14 cellular contexts compared by ENCODE assay signal in genomic region chr10:131748831-131749766, GRCh38.
DNase-seq lines count a peak whose midpoint lies in the region; ATAC-seq and TF ChIP-seq lines count a peak whose summit lies in the region.
"Had no signal": no experiment of that assay in that cellular context is flagged by ENCODE, and none has a peak within 500 bp of the region (broad histone marks: within the 10 kb centered on the region; RNA-seq: fewer than 3 reads in every experiment).

No MANE protein-coding gene starts in this region.

- peaks cover 25% of the 10 kb centered on the region for H3K27me3 Mint-ChIP-seq in Calu3 (ENCODE audit: unreplicated experiment)
- H3K27me3 Mint-ChIP-seq in endothelial cell (ENCODE audit: unreplicated experiment): peaks cover 19% of the 10 kb centered on the region
- H3K27me3 Mint-ChIP-seq in neural progenitor cell (ENCODE audit: insufficient read depth, low read depth): peaks cover 29% of the 10 kb centered on the region
- peaks cover 16% of the 10 kb centered on the region for H3K27me3 Mint-ChIP-seq in activated CD8-positive, alpha-beta T cell treated with anti-CD3 and anti-CD28 coated beads for 36 hours

- H2AFZ ChIP-seq in neural progenitor cell (replicated peaks): no peak overlapping the region

- no peaks in the 10 kb centered on the region for H3F3A ChIP-seq in neural progenitor cell (ENCODE audit: low read depth)

- H3K4me2 ChIP-seq in neural progenitor cell: peak overlapping the region; percentile 31

- H3K4me3 ChIP-seq in neural progenitor cell: no peak overlapping the region

- H3K4me3 Mint-ChIP-seq in Calu3 (ENCODE audit: low read depth, unreplicated experiment) (peak overlapping the region; percentile 1), endothelial cell (ENCODE audit: unreplicated experiment) (peak overlapping the region; percentile 3), neural progenitor cell (peak overlapping the region; percentile 62)
- no peak overlapping the region for H3K4me3 Mint-ChIP-seq in activated CD8-positive, alpha-beta T cell treated with anti-CD3 and anti-CD28 coated beads for 36 hours

- no peak overlapping the region for H3K27ac Mint-ChIP-seq in Calu3 (ENCODE audit: unreplicated experiment)
- no peak overlapping the region for H3K27ac Mint-ChIP-seq in endothelial cell (ENCODE audit: unreplicated experiment)
- H3K27ac Mint-ChIP-seq in neural progenitor cell: peak overlapping the region; percentile 97
- H3K27ac Mint-ChIP-seq in activated CD8-positive, alpha-beta T cell treated with anti-CD3 and anti-CD28 coated beads for 36 hours: no peak overlapping the region

- H3K9me3 Mint-ChIP-seq in Calu3 (ENCODE audit: low read depth, unreplicated experiment): no peaks in the 10 kb centered on the region
- H3K9me3 Mint-ChIP-seq in endothelial cell (ENCODE audit: unreplicated experiment): no peaks in the 10 kb centered on the region
- peaks cover 5% of the 10 kb centered on the region for H3K9me3 Mint-ChIP-seq in neural progenitor cell
- no peaks in the 10 kb centered on the region for H3K9me3 Mint-ChIP-seq in activated CD8-positive, alpha-beta T cell treated with anti-CD3 and anti-CD28 coated beads for 36 hours

- intact Hi-C loops in Calu3 (cut with micrococcal nuclease; ENCODE audit: unreplicated experiment): no loop called here
- intact Hi-C loops in activated CD8-positive, alpha-beta T cell treated with anti-CD3 and anti-CD28 coated beads for 36 hours (cut with micrococcal nuclease): no loop called here
- intact Hi-C loops in cardiac septum (cut with DNase I): no loop called here

- DNase-seq in Calu3 (peak; percentile 30), HuH-7 (ENCODE audit: low spot score) (peak; percentile 52), endothelial cell (ENCODE audit: low spot score) (no peak), neural progenitor cell (ENCODE audit: low spot score) (peak; percentile 68), cardiac septum (ENCODE audit: low spot score) (no peak)
- DNase-seq in activated CD8-positive, alpha-beta T cell treated with anti-CD3 and anti-CD28 coated beads for 36 hours: no peak
- DNase-seq: activated CD8-positive, alpha-beta memory T cell treated with anti-CD3 and anti-CD28 coated beads for 24 hours; effector CD4-positive, alpha-beta T cell; NCI-H1436; NCI-H446 treated with DMSO at 0.1 percent for 48 hours; nucleus accumbens; Right ventricle myocardium superior had no signal

- H3K36me3 Mint-ChIP-seq in Calu3 (ENCODE audit: insufficient read depth, unreplicated experiment): peaks cover 4% of the 10 kb centered on the region
- no peaks in the 10 kb centered on the region for H3K36me3 Mint-ChIP-seq in endothelial cell (ENCODE audit: low read depth, unreplicated experiment)
- no peaks in the 10 kb centered on the region for H3K36me3 Mint-ChIP-seq in neural progenitor cell
- H3K36me3 Mint-ChIP-seq in activated CD8-positive, alpha-beta T cell treated with anti-CD3 and anti-CD28 coated beads for 36 hours (ENCODE audit: low read depth): no peaks in the 10 kb centered on the region

- peaks cover 24% of the 10 kb centered on the region for H3K4me1 Mint-ChIP-seq in Calu3 (ENCODE audit: low read depth, unreplicated experiment)
- H3K4me1 Mint-ChIP-seq in endothelial cell (ENCODE audit: unreplicated experiment): peaks cover 2% of the 10 kb centered on the region
- peaks cover 73% of the 10 kb centered on the region for H3K4me1 Mint-ChIP-seq in neural progenitor cell
- H3K4me1 Mint-ChIP-seq in activated CD8-positive, alpha-beta T cell treated with anti-CD3 and anti-CD28 coated beads for 36 hours (ENCODE audit: low read depth): no peaks in the 10 kb centered on the region

- H3K9ac ChIP-seq in neural progenitor cell: no peak overlapping the region

- no peaks in the 10 kb centered on the region for H3K27me3 ChIP-seq in neural progenitor cell

- POLR2A ChIA-PET in activated CD8-positive, alpha-beta T cell treated with anti-CD3 and anti-CD28 coated beads for 36 hours (lab: Charles Lee): no interaction called here

- H3K79me2 ChIP-seq in neural progenitor cell (ENCODE audit: low read depth): no peaks in the 10 kb centered on the region

- no TSS peak for BruUV-seq in Calu3 (replicated peaks; lab: Mats Ljungman, UMichigan)

- no peaks in the 10 kb centered on the region for H3K36me3 ChIP-seq in neural progenitor cell

- peaks cover 42% of the 10 kb centered on the region for H3K4me1 ChIP-seq in neural progenitor cell

- H4K20me1 ChIP-seq in neural progenitor cell (ENCODE audit: low read depth): no peaks in the 10 kb centered on the region

- H3K27ac ChIP-seq in neural progenitor cell: no peak overlapping the region

- CTCF ChIA-PET in Calu3 (lab: Charles Lee): interaction anchor here (0.9 kb wide), 1 partner anchor 16 kb away, joined by 3 read pairs; no protein-coding TSS in a partner anchor
- CTCF ChIA-PET in activated CD8-positive, alpha-beta T cell treated with anti-CD3 and anti-CD28 coated beads for 36 hours (lab: Charles Lee): no interaction called here

- ATAC-seq in HG03108 (IDR thresholded peaks at IDR 0.05; ENCODE audit: unreplicated experiment): no peak
- no peak for ATAC-seq in activated CD8-positive, alpha-beta T cell treated with anti-CD3 and anti-CD28 coated beads for 36 hours
- no peak for ATAC-seq in HG03025 (IDR thresholded peaks at IDR 0.05; ENCODE audit: low FRiP score, unreplicated experiment)

- TF ChIP-seq CTCF in Calu3 (IDR thresholded peaks at IDR 0.05; ENCODE audit: unreplicated experiment) (no peak), endothelial cell (IDR thresholded peaks at IDR 0.05; ENCODE audit: unreplicated experiment) (no peak), neural progenitor cell (IDR thresholded peaks at IDR 0.05) (no peak)
- TF ChIP-seq CTCF in activated CD8-positive, alpha-beta T cell treated with anti-CD3 and anti-CD28 coated beads for 36 hours (IDR thresholded peaks at IDR 0.05): no peak

- H3K9me3 ChIP-seq in neural progenitor cell (ENCODE audit: low read depth): no peaks in the 10 kb centered on the region

Comparison
In these comparisons a context has a peak if more than half of its experiments do, and no peak if none do; other contexts are left out.
1. DNase-seq: peak in Calu3 (single experiment), HuH-7 (single experiment) and neural progenitor cell (single experiment); none in endothelial cell (single experiment), activated CD8-positive, alpha-beta T cell treated with anti-CD3 and anti-CD28 coated beads for 36 hours (single experiment) and cardiac septum (single experiment).